ENCODE assay signal across 8 cellular contexts in genomic region chr11:68370211-68371111, GRCh38. TPM values are rescaled to one million over a fixed set of nuclear protein-coding genes. Genes with fewer than 3 reads are reported as not detected.
DNase-seq lines count a peak whose midpoint lies in the region; ATAC-seq and TF ChIP-seq lines count a peak whose summit lies in the region.

No MANE protein-coding gene starts in this region.

- H2BK5ac ChIP-seq in mesendoderm (ENCODE audit: low read length): no peak overlapping the region

- H3K27me3 Mint-ChIP-seq in chondrocyte (ENCODE audit: low read depth): no peaks in the 10 kb centered on the region
- H3K27me3 Mint-ChIP-seq in progenitor cell of endocrine pancreas: no peaks in the 10 kb centered on the region

- no peak overlapping the region for H2BK15ac ChIP-seq in mesendoderm (replicated peaks; ENCODE audit: low read depth)

- TF ChIP-seq CTCF in chondrocyte (IDR thresholded peaks at IDR 0.05) (peak; percentile 6), progenitor cell of endocrine pancreas (IDR thresholded peaks at IDR 0.05; ENCODE audit: unreplicated experiment) (no peak)

- no peak overlapping the region for H2AK5ac ChIP-seq in mesendoderm (ENCODE audit: low read length)

- no peaks in the 10 kb centered on the region for H3K4me1 ChIP-seq in mesendoderm (ENCODE audit: control insufficient read depth, low read depth, low read length)

- H3K23ac ChIP-seq in mesendoderm (ENCODE audit: low read length): no peak overlapping the region

- H3K79me2 ChIP-seq in mesendoderm (ENCODE audit: control insufficient read depth, insufficient read depth, low read length): no peaks in the 10 kb centered on the region

- H3K36me3 ChIP-seq in mesendoderm (ENCODE audit: control insufficient read depth, insufficient read depth, low read length): no peaks in the 10 kb centered on the region

- no peak overlapping the region for H3K4me2 ChIP-seq in mesendoderm (ENCODE audit: low read length)

- no CpG with 5 or more reads among the region's 23 CpGs for WGBS in mesendoderm (ENCODE audit: extremely low coverage, insufficient coverage, low lambda C conversion rate)

- no peak overlapping the region for H4K5ac ChIP-seq in mesendoderm (ENCODE audit: low read length)

- ATAC-seq in GM19395 (IDR thresholded peaks at IDR 0.05; ENCODE audit: unreplicated experiment) (peak; percentile 78), HG03432 (IDR thresholded peaks at IDR 0.05; ENCODE audit: unreplicated experiment) (peak; percentile 73)

- H3K4me3 Mint-ChIP-seq in chondrocyte (ENCODE audit: unreplicated experiment) (no peak overlapping the region), progenitor cell of endocrine pancreas (ENCODE audit: low read depth) (no peak overlapping the region)

- no peak overlapping the region for H3K9ac ChIP-seq in mesendoderm (ENCODE audit: low read length)

- H4K8ac ChIP-seq in mesendoderm (ENCODE audit: low read depth, low read length): no peak overlapping the region

- H3K9me3 Mint-ChIP-seq in chondrocyte (ENCODE audit: low read depth): no peaks in the 10 kb centered on the region
- no peaks in the 10 kb centered on the region for H3K9me3 Mint-ChIP-seq in progenitor cell of endocrine pancreas (ENCODE audit: low read depth)

- H3K4me3 ChIP-seq in mesendoderm (ENCODE audit: low read length): no peak overlapping the region

- H3K18ac ChIP-seq in mesendoderm (ENCODE audit: low read length): no peak overlapping the region

- no peaks in the 10 kb centered on the region for H3K27me3 ChIP-seq in mesendoderm (ENCODE audit: insufficient read depth, low read length, poor library complexity)

- DNase-seq in AG20443 (ENCODE audit: low spot score) (peak; percentile 56), chondrocyte (ENCODE audit: low spot score) (no peak), retina (peak; percentile 81), mesendoderm (no peak), progenitor cell of endocrine pancreas (ENCODE audit: low spot score, unreplicated experiment) (no peak), DMS153 treated with DMSO at 0.1 percent for 48 hours (lab: John Stamatoyannopoulos, UW; ENCODE audit: unreplicated experiment) (no peak)

- H3K27ac Mint-ChIP-seq in chondrocyte (ENCODE audit: unreplicated experiment) (peak overlapping the region; percentile 95), progenitor cell of endocrine pancreas (no peak overlapping the region)

- H3K79me1 ChIP-seq in mesendoderm (ENCODE audit: low read length): no peaks in the 10 kb centered on the region

- no peak overlapping the region for H2BK120ac ChIP-seq in mesendoderm (ENCODE audit: low read depth, low read length)

- H3K4ac ChIP-seq in mesendoderm (ENCODE audit: low read depth, low read length): no peak overlapping the region

- H3K36me3 Mint-ChIP-seq in chondrocyte (ENCODE audit: low read depth): peaks cover 23% of the 10 kb centered on the region
- peaks cover 39% of the 10 kb centered on the region for H3K36me3 Mint-ChIP-seq in progenitor cell of endocrine pancreas (ENCODE audit: insufficient read depth)

- H3K27ac ChIP-seq in mesendoderm (ENCODE audit: low read depth, low read length): no peak overlapping the region

- no peak overlapping the region for H3K56ac ChIP-seq in mesendoderm (ENCODE audit: low read length)

- peaks cover 79% of the 10 kb centered on the region for H3K4me1 Mint-ChIP-seq in chondrocyte (ENCODE audit: low read depth)
- H3K4me1 Mint-ChIP-seq in progenitor cell of endocrine pancreas (ENCODE audit: low read depth): peaks cover 32% of the 10 kb centered on the region

RNA-seq across cellular contexts. Expression of gene LRP5, which starts 58.1 kb away (rescaled TPM):
- total RNA-seq in chondrocyte: 38.7 to 61.0 TPM (median 47.2 TPM) in 3 replicates
- polyA plus RNA-seq in mesendoderm (2013, experiment 1 of 2): 20.9 TPM
- polyA plus RNA-seq in mesendoderm (2013, experiment 2 of 2): 23.3 TPM
- total RNA-seq in progenitor cell of endocrine pancreas: 114 and 115 TPM in 2 replicates

Comparison
In these comparisons a context has a peak if more than half of its experiments do, and no peak if none do; other contexts are left out.
1. DNase-seq: peak in AG20443 (single experiment) and retina (single experiment); none in chondrocyte (single experiment), mesendoderm (single experiment), progenitor cell of endocrine pancreas (single experiment) and DMS153 treated with DMSO at 0.1 percent for 48 hours (single experiment).